In genomic region chr19:19042732-19043274, GRCh38 we compare ENCODE assay signal across 18 cellular contexts. TPM values are rescaled to one million over a fixed set of nuclear protein-coding genes. Genes with fewer than 3 reads are reported as not detected.
DNase-seq lines count a peak whose midpoint lies in the region; ATAC-seq and TF ChIP-seq lines count a peak whose summit lies in the region.
"Had no signal": no experiment of that assay in that cellular context is flagged by ENCODE, and none has a peak within 500 bp of the region (broad histone marks: within the 10 kb centered on the region; RNA-seq: fewer than 3 reads in every experiment).

No MANE protein-coding gene starts in this region.

- no peaks in the 10 kb centered on the region for H3K9me3 ChIP-seq in osteoblast (ENCODE audit: low read depth, low read length)

- H3K36me3 Mint-ChIP-seq in activated T-helper 1 cell treated with anti-CD3 and anti-CD28 coated beads, Interleukin-12 subunit alpha, Interleukin-12 subunit beta, Interleukin-2, Interleukin-4 antibody, amounts not matched to agents 30 ng/mL and 10 ng/mL and 1 ng/mL, durations not matched to agents 14 hours and 24 hours and 36 hours (ENCODE audit: low read depth), result peaks cover 10% of the 10 kb centered on the region

- H3K4me1 ChIP-seq in osteoblast (ENCODE audit: insufficient read depth, low read length), result peaks cover 5% of the 10 kb centered on the region
- H3K4me1 ChIP-seq: Caco-2, HAP-1 had no signal

- no peak for TF ChIP-seq CTCF in osteoblast (IDR thresholded peaks at IDR 0.05; ENCODE audit: extremely low read depth, low read depth, low read length)

- no peak overlapping the region for H2AFZ ChIP-seq in osteoblast (ENCODE audit: low read length)

- H3K4me2 ChIP-seq in osteoblast (ENCODE audit: insufficient read depth, low read length), result no peak overlapping the region
- H3K4me2 ChIP-seq: BLaER1 had no signal

- no peak overlapping the region for H3K27ac ChIP-seq in osteoblast (ENCODE audit: low read depth, low read length)
- H3K27ac ChIP-seq: 22Rv1, BLaER1, C4-2B had no signal

- peak; percentile 12 for ATAC-seq in esophagus mucosa
- ATAC-seq: CD8-positive, alpha-beta T cell had no signal

- no peak overlapping the region for H3K4me3 ChIP-seq in osteoblast (ENCODE audit: insufficient read depth, low read length)
- H3K4me3 ChIP-seq: BLaER1, HAP-1 had no signal

- peaks cover 15% of the 10 kb centered on the region for H4K20me1 ChIP-seq in osteoblast (ENCODE audit: insufficient read depth, low read length)

- no peak overlapping the region for H3K4me3 Mint-ChIP-seq in activated T-helper 1 cell treated with anti-CD3 and anti-CD28 coated beads, Interleukin-12 subunit alpha, Interleukin-12 subunit beta, Interleukin-2, Interleukin-4 antibody, amounts not matched to agents 30 ng/mL and 10 ng/mL and 1 ng/mL, durations not matched to agents 14 hours and 24 hours and 36 hours
- H3K4me3 Mint-ChIP-seq: B cell; CD4-positive, CD25-positive, alpha-beta regulatory T cell; CD8-positive, alpha-beta T cell; HFFc6 had no signal

- intact Hi-C loops in activated T-helper 1 cell treated with anti-CD3 and anti-CD28 coated beads, Interleukin-12 subunit alpha, Interleukin-12 subunit beta, Interleukin-2, Interleukin-4 antibody, amounts not matched to agents 30 ng/mL and 10 ng/mL and 1 ng/mL, durations not matched to agents 14 hours and 24 hours and 36 hours (cut with micrococcal nuclease), result no loop called here

- peaks cover 18% of the 10 kb centered on the region for H3K4me1 Mint-ChIP-seq in activated T-helper 1 cell treated with anti-CD3 and anti-CD28 coated beads, Interleukin-12 subunit alpha, Interleukin-12 subunit beta, Interleukin-2, Interleukin-4 antibody, amounts not matched to agents 30 ng/mL and 10 ng/mL and 1 ng/mL, durations not matched to agents 14 hours and 24 hours and 36 hours (ENCODE audit: low read depth)

- H3K27me3 Mint-ChIP-seq in activated T-helper 1 cell treated with anti-CD3 and anti-CD28 coated beads, Interleukin-12 subunit alpha, Interleukin-12 subunit beta, Interleukin-2, Interleukin-4 antibody, amounts not matched to agents 30 ng/mL and 10 ng/mL and 1 ng/mL, durations not matched to agents 14 hours and 24 hours and 36 hours (ENCODE audit: insufficient read depth), result no peaks in the 10 kb centered on the region
- H3K27me3 Mint-ChIP-seq: B cell; CD4-positive, CD25-positive, alpha-beta regulatory T cell had no signal

- H3K27ac Mint-ChIP-seq in activated T-helper 1 cell treated with anti-CD3 and anti-CD28 coated beads, Interleukin-12 subunit alpha, Interleukin-12 subunit beta, Interleukin-2, Interleukin-4 antibody, amounts not matched to agents 30 ng/mL and 10 ng/mL and 1 ng/mL, durations not matched to agents 14 hours and 24 hours and 36 hours, result no peak overlapping the region
- H3K27ac Mint-ChIP-seq: B cell; CD4-positive, CD25-positive, alpha-beta regulatory T cell; CD8-positive, alpha-beta T cell; HFFc6 had no signal

- DNase-seq in HT-29 (ENCODE audit: low spot score) (peak; percentile 21), osteoblast (ENCODE audit: insufficient read length, low spot score, missing footprints) (peak; percentile 9), NCI-H524 treated with DMSO at 0.1 percent for 48 hours (lab: John Stamatoyannopoulos, UW) (no peak), NCI-H510A (lab: John Stamatoyannopoulos, UW) (no peak)
- DNase-seq in activated T-helper 1 cell treated with anti-CD3 and anti-CD28 coated beads, Interleukin-12 subunit alpha, Interleukin-12 subunit beta, Interleukin-2, Interleukin-4 antibody, amounts not matched to agents 30 ng/mL and 10 ng/mL and 1 ng/mL, durations not matched to agents 14 hours and 24 hours and 36 hours (ENCODE audit: low spot score), result no peak
- DNase-seq: Caco-2; CD4-positive, CD25-positive, alpha-beta regulatory T cell; CD8-positive, alpha-beta T cell; DMS153; DND-41; GOT3; HFFc6 had no signal

- H3K36me3 ChIP-seq in osteoblast (ENCODE audit: insufficient read depth, low read length), result peaks cover 26% of the 10 kb centered on the region

- H3K27me3 ChIP-seq in osteoblast (ENCODE audit: insufficient read depth, low read length), result no peaks in the 10 kb centered on the region
- H3K27me3 ChIP-seq: BLaER1 had no signal

- no peaks in the 10 kb centered on the region for H3K9me3 Mint-ChIP-seq in activated T-helper 1 cell treated with anti-CD3 and anti-CD28 coated beads, Interleukin-12 subunit alpha, Interleukin-12 subunit beta, Interleukin-2, Interleukin-4 antibody, amounts not matched to agents 30 ng/mL and 10 ng/mL and 1 ng/mL, durations not matched to agents 14 hours and 24 hours and 36 hours
- H3K9me3 Mint-ChIP-seq: CD4-positive, CD25-positive, alpha-beta regulatory T cell; CD8-positive, alpha-beta T cell; HFFc6 had no signal

- peaks cover 54% of the 10 kb centered on the region for H3K79me2 ChIP-seq in osteoblast (ENCODE audit: insufficient read depth, low read length)

RNA-seq across cellular contexts. Expression of gene ARMC6, which starts 9.4 kb away (rescaled TPM):
- total RNA-seq in HT-29 (2014; rRNA removed; shearing (Covaris generic)), result 91.3 and 110 TPM in 2 replicates
- total RNA-seq in esophagus mucosa (19.8 TPM), osteoblast (30.9 and 38.4 TPM in 2 replicates)
- 54.9 and 56.5 TPM in 2 replicates for total RNA-seq in activated T-helper 1 cell treated with anti-CD3 and anti-CD28 coated beads, Interleukin-12 subunit alpha, Interleukin-12 subunit beta, Interleukin-2, Interleukin-4 antibody, amounts not matched to agents 30 ng/mL and 10 ng/mL and 1 ng/mL, durations not matched to agents 14 hours and 24 hours and 36 hours

RNA-seq across cellular contexts. Expression of gene SUGP2, which starts 9.5 kb away (rescaled TPM):
- 35.7 and 37.7 TPM in 2 replicates for total RNA-seq in HT-29 (2014; rRNA removed; shearing (Covaris generic))
- 26.1 TPM for total RNA-seq in esophagus mucosa
- total RNA-seq in osteoblast, result 32.7 and 33.7 TPM in 2 replicates
- 114 and 128 TPM in 2 replicates for total RNA-seq in activated T-helper 1 cell treated with anti-CD3 and anti-CD28 coated beads, Interleukin-12 subunit alpha, Interleukin-12 subunit beta, Interleukin-2, Interleukin-4 antibody, amounts not matched to agents 30 ng/mL and 10 ng/mL and 1 ng/mL, durations not matched to agents 14 hours and 24 hours and 36 hours

RNA-seq across cellular contexts. Expression of gene SLC25A42, which starts 21.0 kb away (rescaled TPM):
- 2.4 and 3.2 TPM in 2 replicates for total RNA-seq in HT-29 (2014; rRNA removed; shearing (Covaris generic))
- 2.5 TPM for total RNA-seq in esophagus mucosa
- total RNA-seq in osteoblast, result 5.4 and 5.6 TPM in 2 replicates
- total RNA-seq in activated T-helper 1 cell treated with anti-CD3 and anti-CD28 coated beads, Interleukin-12 subunit alpha, Interleukin-12 subunit beta, Interleukin-2, Interleukin-4 antibody, amounts not matched to agents 30 ng/mL and 10 ng/mL and 1 ng/mL, durations not matched to agents 14 hours and 24 hours and 36 hours, result 7.8 and 10.8 TPM in 2 replicates

Comparison
In these comparisons a context has a peak if more than half of its experiments do, and no peak if none do; other contexts are left out.
1. DNase-seq: peak in HT-29 (single experiment) and osteoblast (single experiment); none in activated T-helper 1 cell treated with anti-CD3 and anti-CD28 coated beads, Interleukin-12 subunit alpha, Interleukin-12 subunit beta, Interleukin-2, Interleukin-4 antibody, amounts not matched to agents 30 ng/mL and 10 ng/mL and 1 ng/mL, durations not matched to agents 14 hours and 24 hours and 36 hours (single experiment), NCI-H524 treated with DMSO at 0.1 percent for 48 hours (single experiment) and NCI-H510A (single experiment).